ENCODE assay signal across 8 cellular contexts in genomic region chr11:120229451-120230424, GRCh38. TPM values are rescaled to one million over a fixed set of nuclear protein-coding genes. Genes with fewer than 3 reads are reported as not detected.
A peak's percentile ranks its signal among the peaks of the same experiment; 100 is the strongest.
DNase-seq lines count a peak whose midpoint lies in the region; ATAC-seq and TF ChIP-seq lines count a peak whose summit lies in the region.

No MANE protein-coding gene starts in this region.

- H3K9me2 ChIP-seq in DOHH2 (replicated peaks; ENCODE audit: control insufficient read depth, low read length) (no peaks in the 10 kb centered on the region), Loucy (replicated peaks; ENCODE audit: low read depth, low read length) (no peaks in the 10 kb centered on the region)

- no peaks in the 10 kb centered on the region for H3F3A ChIP-seq in DOHH2 (ENCODE audit: control insufficient read depth, insufficient read depth)
- H3F3A ChIP-seq in Loucy (ENCODE audit: low read depth), result no peaks in the 10 kb centered on the region
- no peaks in the 10 kb centered on the region for H3F3A ChIP-seq in neural progenitor cell (ENCODE audit: low read depth)

- H3K27me3 Mint-ChIP-seq in neural progenitor cell (ENCODE audit: insufficient read depth, low read depth), result peaks cover 3% of the 10 kb centered on the region

- H3K4me2 ChIP-seq in DOHH2 (ENCODE audit: low read length) (no peak overlapping the region), Loucy (ENCODE audit: low read depth, low read length, poor library complexity, severe bottlenecking) (no peak overlapping the region), neural progenitor cell (no peak overlapping the region)

- DNase-seq in cardiac fibroblast (ENCODE audit: low read depth in 2 of 2), result peak in 1 of 2 donors; percentile 52
- peak; percentile 68 for DNase-seq in neural progenitor cell (ENCODE audit: low spot score)
- DNase-seq in SIG-M5 treated with dmso at 0.1 percent for 504 hours (lab: John Stamatoyannopoulos, UW; ENCODE audit: unreplicated experiment), result no peak
- no peak for DNase-seq in activated CD4-positive, CD25-positive, alpha-beta regulatory T cell (lab: John Stamatoyannopoulos, UW)

- no peaks in the 10 kb centered on the region for H3K36me3 ChIP-seq in DOHH2 (ENCODE audit: control insufficient read depth, low read length)
- no peaks in the 10 kb centered on the region for H3K36me3 ChIP-seq in Loucy (ENCODE audit: insufficient read depth, low read length)
- no peaks in the 10 kb centered on the region for H3K36me3 ChIP-seq in neural progenitor cell

- H3K79me2 ChIP-seq in DOHH2 (ENCODE audit: control insufficient read depth, low read length) (no peaks in the 10 kb centered on the region), Loucy (ENCODE audit: insufficient read depth, low read length) (no peaks in the 10 kb centered on the region), neural progenitor cell (ENCODE audit: low read depth) (no peaks in the 10 kb centered on the region)

- H3K9ac ChIP-seq in Loucy (ENCODE audit: low read depth, low read length, poor library complexity, severe bottlenecking) (no peak overlapping the region), neural progenitor cell (no peak overlapping the region)

- no peak overlapping the region for H3K27ac ChIP-seq in DOHH2 (ENCODE audit: low read depth, low read length)
- no peak overlapping the region for H3K27ac ChIP-seq in neural progenitor cell

- peaks cover 5% of the 10 kb centered on the region for H3K36me3 Mint-ChIP-seq in neural progenitor cell

- peak; percentile 67 for TF ChIP-seq CTCF in DOHH2 (IDR thresholded peaks at IDR 0.05; ENCODE audit: low read depth, low read length, poor library complexity, severe bottlenecking)
- TF ChIP-seq CTCF in Loucy (conservative IDR thresholded peaks at IDR 0.05; ENCODE audit: low read length), result peak; percentile 89
- peak; percentile 62 for TF ChIP-seq CTCF in cardiac fibroblast (IDR thresholded peaks at IDR 0.05; ENCODE audit: low read depth, low read length)
- peak; percentile 95 for TF ChIP-seq CTCF in neural progenitor cell (IDR thresholded peaks at IDR 0.05)

- H3K27me3 ChIP-seq in DOHH2 (ENCODE audit: control insufficient read depth, low read length), result peaks cover 10% of the 10 kb centered on the region
- H3K27me3 ChIP-seq in Loucy (ENCODE audit: insufficient read depth, low read length, poor library complexity, severe bottlenecking), result no peaks in the 10 kb centered on the region
- H3K27me3 ChIP-seq in neural progenitor cell, result peaks cover 15% of the 10 kb centered on the region

- ATAC-seq in HG03439 (IDR thresholded peaks at IDR 0.05; ENCODE audit: unreplicated experiment) (no peak), HG03457 (IDR thresholded peaks at IDR 0.05; ENCODE audit: unreplicated experiment) (no peak)

- H3K4me3 Mint-ChIP-seq in neural progenitor cell, result no peak overlapping the region

- H4K20me1 ChIP-seq in DOHH2 (ENCODE audit: control insufficient read depth, insufficient read depth, low read depth, low read length) (no peaks in the 10 kb centered on the region), Loucy (ENCODE audit: insufficient read depth, low read length, poor library complexity, severe bottlenecking) (no peaks in the 10 kb centered on the region), neural progenitor cell (ENCODE audit: low read depth) (no peaks in the 10 kb centered on the region)

- no peaks in the 10 kb centered on the region for H3K9me3 Mint-ChIP-seq in neural progenitor cell

- no peaks in the 10 kb centered on the region for H3K9me3 ChIP-seq in DOHH2 (ENCODE audit: control insufficient read depth, insufficient read depth, low read length)
- no peaks in the 10 kb centered on the region for H3K9me3 ChIP-seq in Loucy (ENCODE audit: insufficient read depth, low read depth, low read length)
- no peaks in the 10 kb centered on the region for H3K9me3 ChIP-seq in neural progenitor cell (ENCODE audit: low read depth)

- H3K4me3 ChIP-seq in DOHH2 (ENCODE audit: low read length) (no peak overlapping the region), Loucy (ENCODE audit: low read length, poor library complexity, severe bottlenecking) (no peak overlapping the region), cardiac fibroblast (replicated peaks in 1 of 2; ENCODE audit: low read depth in 2 of 2, low read length in 2 of 2) (no peak overlapping the region), neural progenitor cell (no peak overlapping the region)

- H3K4me1 ChIP-seq in DOHH2 (ENCODE audit: control insufficient read depth, low read length) (no peaks in the 10 kb centered on the region), Loucy (ENCODE audit: insufficient read depth, low read length, poor library complexity, severe bottlenecking) (no peaks in the 10 kb centered on the region), neural progenitor cell (peaks cover 5% of the 10 kb centered on the region)

- peaks cover 26% of the 10 kb centered on the region for H3K4me1 Mint-ChIP-seq in neural progenitor cell

- no peak overlapping the region for H2AFZ ChIP-seq in Loucy (ENCODE audit: low read length)
- peak overlapping the region; percentile 8 for H2AFZ ChIP-seq in neural progenitor cell (replicated peaks)

- H3K27ac Mint-ChIP-seq in neural progenitor cell, result no peak overlapping the region

RNA-seq across cellular contexts. Expression of gene POU2F3, which starts 10.2 kb away (rescaled TPM):
- 1.4 TPM in 1 of 2 replicates, not detected in the other for total RNA-seq in neural progenitor cell (ENCODE audit: low replicate concordance)

RNA-seq across cellular contexts. Expression of gene OAF, which starts 18.9 kb away (rescaled TPM):
- total RNA-seq in neural progenitor cell (ENCODE audit: low replicate concordance), result 0.46 and 0.47 TPM in 2 replicates
